In genomic region chr2:232315049-232315922, GRCh38 we compare ENCODE assay signal across 8 cellular contexts.
DNase-seq lines count a peak whose midpoint lies in the region; ATAC-seq, FAIRE-seq and TF ChIP-seq lines count a peak whose summit lies in the region.

No MANE protein-coding gene starts in this region.

- FAIRE-seq in pancreas (lab: Jason Lieb, UNC) = no peak

- H3K36me3 ChIP-seq in BJ (ENCODE audit: control insufficient read depth, insufficient read depth, low read length) (0 out of 2 replicates have a peak, but pooled peaks cover 1% of the 10 kb centered on the region), esophagus (ENCODE audit: control insufficient read depth in 2 of 2, insufficient read depth in 2 of 2, low read length in 1 of 2) (peaks cover 0 to 8% of the 10 kb centered on the region in 2 donors), pancreas (no peaks in the 10 kb centered on the region), tibial artery (peaks cover 0 to 7% (median under 1%) of the 10 kb centered on the region in 3 donors)

- H3K4me1 ChIP-seq in esophagus (ENCODE audit: control insufficient read depth in 2 of 2, insufficient read depth in 2 of 2, low read length in 1 of 2) = peaks cover 0 to 19% of the 10 kb centered on the region in 2 donors
- peaks cover 0 to 13% (median 0%) of the 10 kb centered on the region in 3 donors for H3K4me1 ChIP-seq in pancreas
- H3K4me1 ChIP-seq in tibial artery = peaks cover 0 to 16% (median 10%) of the 10 kb centered on the region in 4 donors

- DNase-seq in BJ (ENCODE audit: low read depth) (peak; percentile 52), KG1 (lab: John Stamatoyannopoulos, UW) (peak; percentile 87), pancreas (peak in 2 of 6 donors; percentile 35 to 46), tibial artery (peak; percentile 73 to 76), NCI-H187 (lab: John Stamatoyannopoulos, UW) (no peak)
- DNase-seq in activated CD8-positive, alpha-beta T cell treated with anti-CD3 and anti-CD28 coated beads for 36 hours = peak; percentile 91

- CTCF ChIA-PET in BJ (lab: Yijun Ruan, JAX) = interaction anchor here (0.6 to 3.3 kb wide), 7 partner anchors 8 to 445 kb away, joined by 3 to 12 read pairs (median 4); no protein-coding TSS in a partner anchor
- CTCF ChIA-PET in activated CD8-positive, alpha-beta T cell treated with anti-CD3 and anti-CD28 coated beads for 36 hours (lab: Charles Lee) = interaction anchor here (1.0 to 4.2 kb wide), 9 partner anchors 9 to 390 kb away, joined by 3 to 34 read pairs (median 3); partner anchors contain the start of gene NPPC

- ATAC-seq in GM21390 (IDR thresholded peaks at IDR 0.05; ENCODE audit: unreplicated experiment) (peak; percentile 79), pancreas (peak in 3 of 4 donors; percentile 35 to 78 (median 77))
- ATAC-seq in activated CD8-positive, alpha-beta T cell treated with anti-CD3 and anti-CD28 coated beads for 36 hours = peak; percentile 89

- peaks cover 80% of the 10 kb centered on the region for H3K4me1 Mint-ChIP-seq in activated CD8-positive, alpha-beta T cell treated with anti-CD3 and anti-CD28 coated beads for 36 hours (ENCODE audit: low read depth)

- POLR2A ChIA-PET in BJ (lab: Charles Lee) = no interaction called here
- POLR2A ChIA-PET in activated CD8-positive, alpha-beta T cell treated with anti-CD3 and anti-CD28 coated beads for 36 hours (lab: Charles Lee) = interaction anchor here (0.5 to 1.4 kb wide), 8 partner anchors 9 to 228 kb away, joined by 3 to 6 read pairs (median 4); no protein-coding TSS in a partner anchor

- peak overlapping the region; percentile 98 for H3K27ac Mint-ChIP-seq in activated CD8-positive, alpha-beta T cell treated with anti-CD3 and anti-CD28 coated beads for 36 hours

- intact Hi-C loops in activated CD8-positive, alpha-beta T cell treated with anti-CD3 and anti-CD28 coated beads for 36 hours (cut with micrococcal nuclease) = no loop called here
- intact Hi-C loops in pancreas (cut with DNase I) = no loop called here
- intact Hi-C loops in tibial artery (cut with DNase I; ENCODE audit: low total_unique reads) = no loop called here

- H3K36me3 Mint-ChIP-seq in activated CD8-positive, alpha-beta T cell treated with anti-CD3 and anti-CD28 coated beads for 36 hours (ENCODE audit: low read depth) = peaks cover 40% of the 10 kb centered on the region

- no peaks in the 10 kb centered on the region for H3K9me3 ChIP-seq in esophagus (ENCODE audit: control insufficient read depth in 2 of 2, insufficient read depth in 1 of 2, low read depth in 1 of 2, low read length in 1 of 2)
- no peaks in the 10 kb centered on the region for H3K9me3 ChIP-seq in pancreas
- peaks cover 0 to 13% (median 0%) of the 10 kb centered on the region in 3 donors for H3K9me3 ChIP-seq in tibial artery

- peak overlapping the region; percentile 59 for H3K4me3 Mint-ChIP-seq in activated CD8-positive, alpha-beta T cell treated with anti-CD3 and anti-CD28 coated beads for 36 hours

- H3K9me3 Mint-ChIP-seq in activated CD8-positive, alpha-beta T cell treated with anti-CD3 and anti-CD28 coated beads for 36 hours = peaks cover 19% of the 10 kb centered on the region

- WGBS in esophagus, 2 donors = 44 to 47% methylated on average over 12 of the region's 12 CpGs
- WGBS in pancreas, 2 donors = 91 to 94% methylated on average over 12 of the region's 12 CpGs

- no peak overlapping the region for H3K4me3 ChIP-seq in BJ (ENCODE audit: low read depth, low read length)
- no peak overlapping the region for H3K4me3 ChIP-seq in esophagus (ENCODE audit: low read depth in 1 of 2, low read length in 2 of 2)
- no peak overlapping the region for H3K4me3 ChIP-seq in pancreas
- no peak overlapping the region for H3K4me3 ChIP-seq in tibial artery

- TF ChIP-seq CTCF in BJ (IDR thresholded peaks at IDR 0.05; ENCODE audit: insufficient read depth, low read depth, low read length) (0 out of 2 replicates have a peak, but pooled peaks have one; percentile 11), pancreas (IDR thresholded peaks at IDR 0.05) (no peak), tibial artery (IDR thresholded peaks at IDR 0.05) (peak in 1 of 2 experiments; percentile 26)
- peak; percentile 70 for TF ChIP-seq CTCF in activated CD8-positive, alpha-beta T cell treated with anti-CD3 and anti-CD28 coated beads for 36 hours (IDR thresholded peaks at IDR 0.05)

- H3K27me3 ChIP-seq in BJ (ENCODE audit: control insufficient read depth, insufficient read depth, low read length) = no peaks in the 10 kb centered on the region
- no peaks in the 10 kb centered on the region for H3K27me3 ChIP-seq in esophagus (ENCODE audit: control insufficient read depth in 1 of 2, insufficient read depth in 2 of 2, low read length in 2 of 2)
- H3K27me3 ChIP-seq in pancreas = no peaks in the 10 kb centered on the region
- H3K27me3 ChIP-seq in tibial artery = no peaks in the 10 kb centered on the region

- no peaks in the 10 kb centered on the region for H3K27me3 Mint-ChIP-seq in activated CD8-positive, alpha-beta T cell treated with anti-CD3 and anti-CD28 coated beads for 36 hours

- peak overlapping the region; percentile 69 to 87 for H3K27ac ChIP-seq in esophagus (ENCODE audit: low read depth in 2 of 2, low read length in 1 of 2)
- peak overlapping the region in 2 of 4 donors; percentile 12 to 34 for H3K27ac ChIP-seq in pancreas
- H3K27ac ChIP-seq in tibial artery = no peak overlapping the region

Comparison
In these comparisons a context has a peak if more than half of its experiments do, and no peak if none do; other contexts are left out.
1. DNase-seq: peak in BJ (single experiment), KG1 (single experiment), activated CD8-positive, alpha-beta T cell treated with anti-CD3 and anti-CD28 coated beads for 36 hours (single experiment) and tibial artery (2 of 2); none in NCI-H187 (0 of 2).
2. CTCF ChIP-seq: peak in BJ (single experiment) and activated CD8-positive, alpha-beta T cell treated with anti-CD3 and anti-CD28 coated beads for 36 hours (single experiment); none in pancreas (0 of 4).
3. H3K27ac ChIP-seq: peak in esophagus (2 of 2); none in tibial artery (0 of 2).
4. Peak in every context shown above with its lines, with median percentiles within 50 percentile points of each other: ATAC-seq.